In the genomic region with DNA sequence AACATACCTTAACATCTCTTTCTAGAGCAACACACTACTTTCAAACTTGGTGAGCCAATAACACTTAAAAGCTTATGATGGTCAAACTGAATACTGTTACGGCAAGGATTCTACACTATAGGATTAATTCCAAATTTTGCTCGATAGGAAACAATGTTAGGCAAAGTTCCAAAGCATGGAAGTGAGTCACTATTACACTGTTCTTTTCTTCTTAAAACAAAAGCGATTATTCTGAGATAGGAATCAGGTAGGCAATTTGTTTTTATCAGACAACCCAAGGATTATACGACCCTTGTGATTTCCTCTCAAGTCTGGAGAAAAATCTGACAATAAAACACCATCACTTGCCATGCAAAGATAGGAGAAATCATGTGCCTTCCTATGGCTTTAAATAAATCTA, we compare ENCODE assay signal across 23 cellular contexts.
DNase-seq lines count a peak whose midpoint lies in the region; TF ChIP-seq lines count a peak whose summit lies in the region.
"Had no signal": no experiment of that assay in that cellular context is flagged by ENCODE, and none has a peak within 500 bp of the region (broad histone marks: within the 10 kb centered on the region; RNA-seq: fewer than 3 reads in every experiment).

No MANE protein-coding gene starts in this region.

- TF ChIP-seq POLR2A in breast epithelium (IDR thresholded peaks at IDR 0.05) (no peak), adrenal gland (IDR thresholded peaks at IDR 0.05) (no peak)

- H3K4me3 ChIP-seq in breast epithelium, result no peak overlapping the region
- no peak overlapping the region for H3K4me3 ChIP-seq in cardiac fibroblast (replicated peaks in 1 of 2; ENCODE audit: low read depth in 2 of 2, low read length in 2 of 2)
- H3K4me3 ChIP-seq in fibroblast of pulmonary artery (replicated peaks; ENCODE audit: low read depth, low read length), result no peak overlapping the region
- no peak overlapping the region for H3K4me3 ChIP-seq in adrenal gland
- H3K4me3 ChIP-seq: GM23338, HAP-1 had no signal

- H3K36me3 ChIP-seq in breast epithelium (no peaks in the 10 kb centered on the region), adrenal gland (replicated peaks in 1 of 2) (peaks cover 0 to 41% of the 10 kb centered on the region in 2 donors)

- H3K27me3 ChIP-seq in breast epithelium (peaks cover 0 to 35% of the 10 kb centered on the region in 2 donors), adrenal gland (peaks cover 8% of the 10 kb centered on the region)

- peaks cover 88% of the 10 kb centered on the region for H3K36me3 Mint-ChIP-seq in MCF 10A (ENCODE audit: insufficient read depth, unreplicated experiment)

- H3K4me3 Mint-ChIP-seq in MCF 10A (ENCODE audit: unreplicated experiment), result no peak overlapping the region
- H3K4me3 Mint-ChIP-seq: CD8-positive, alpha-beta T cell; GM23338 had no signal

- no peak for TF ChIP-seq CTCF in MCF 10A (IDR thresholded peaks at IDR 0.05; ENCODE audit: unreplicated experiment)
- TF ChIP-seq CTCF in breast epithelium (IDR thresholded peaks at IDR 0.05), result no peak
- TF ChIP-seq CTCF in cardiac fibroblast (IDR thresholded peaks at IDR 0.05; ENCODE audit: low read depth, low read length), result no peak
- TF ChIP-seq CTCF in fibroblast of pulmonary artery (IDR thresholded peaks at IDR 0.05; ENCODE audit: low read length, missing control alignments), result no peak
- TF ChIP-seq CTCF in adrenal gland (IDR thresholded peaks at IDR 0.05), result no peak

- H3K27ac ChIP-seq in breast epithelium (no peak overlapping the region), adrenal gland (no peak overlapping the region)
- H3K27ac ChIP-seq: 22Rv1, HL-60, KMS-11 had no signal

- no TSS peak for BruUV-seq in MCF 10A (replicated peaks; lab: Mats Ljungman, UMichigan)

- WGBS in adrenal gland, 4 donors, result 36 to 41% (median 37%) methylated on average over 4 of the region's 4 CpGs

- H3K27ac Mint-ChIP-seq in MCF 10A (ENCODE audit: low read depth, unreplicated experiment), result no peak overlapping the region
- H3K27ac Mint-ChIP-seq: CD8-positive, alpha-beta T cell; GM23338 had no signal

- CTCF ChIA-PET in MCF 10A (lab: Yijun Ruan, JAX), result no interaction called here

- H3K4me1 Mint-ChIP-seq in MCF 10A (ENCODE audit: insufficient read depth, unreplicated experiment), result no peaks in the 10 kb centered on the region
- H3K4me1 Mint-ChIP-seq: GM23338 had no signal

- POLR2A ChIA-PET in MCF 10A (lab: Yijun Ruan, JAX), result interaction anchor here (0.6 to 1.2 kb wide), 2 partner anchors 29 to 45 kb away, joined by 3 read pairs; no protein-coding TSS in a partner anchor

- no peaks in the 10 kb centered on the region for H3K9me3 ChIP-seq in breast epithelium
- no peaks in the 10 kb centered on the region for H3K9me3 ChIP-seq in adrenal gland (replicated peaks in 1 of 3)
- H3K9me3 ChIP-seq: HAP-1 had no signal

- no peaks in the 10 kb centered on the region for H3K9me3 Mint-ChIP-seq in MCF 10A (ENCODE audit: unreplicated experiment)
- H3K9me3 Mint-ChIP-seq: CD8-positive, alpha-beta T cell; GM23338 had no signal

- DNase-seq in MCF 10A (ENCODE audit: unreplicated experiment) (peak; percentile 9), breast epithelium (ENCODE audit: low spot score in 2 of 2) (no peak), cardiac fibroblast (ENCODE audit: low read depth in 2 of 2) (peak; percentile 25 to 27), fibroblast of pulmonary artery (ENCODE audit: low read depth) (peak; percentile 43), mesenteric fat pad (ENCODE audit: low spot score) (no peak), adrenal gland (no peak), DMS53 (lab: John Stamatoyannopoulos, UW) (no peak), SKM-1 treated with dmso at 0.1 percent for 144 hours (lab: John Stamatoyannopoulos, UW; ENCODE audit: unreplicated experiment) (no peak)
- DNase-seq: C1 segment of cervical spinal cord; CD8-positive, alpha-beta T cell; NCI-H1105; NCI-H2081; NCI-H2171; NCI-H345; NCI-H524 treated with DMSO at 0.1 percent for 48 hours; NCI-H82; OCI-M1; Right ventricle myocardium superior had no signal

- no peaks in the 10 kb centered on the region for H3K4me1 ChIP-seq in breast epithelium
- H3K4me1 ChIP-seq in adrenal gland (replicated peaks in 1 of 2), result no peaks in the 10 kb centered on the region

- peaks cover 49% of the 10 kb centered on the region for H3K27me3 Mint-ChIP-seq in MCF 10A (ENCODE audit: insufficient read depth, unreplicated experiment)

- intact Hi-C loops in MCF 10A (cut with micrococcal nuclease), result no loop called here
- intact Hi-C loops in breast epithelium (cut with DNase I; ENCODE audit: low total_unique reads), result no loop called here
- intact Hi-C loops in adrenal gland (cut with DNase I), result no loop called here

Comparison
In these comparisons a context has a peak if more than half of its experiments do, and no peak if none do; other contexts are left out.
1. DNase-seq: peak in MCF 10A (single experiment), cardiac fibroblast (2 of 2) and fibroblast of pulmonary artery (single experiment); none in breast epithelium (0 of 2), mesenteric fat pad (single experiment), adrenal gland (0 of 7), DMS53 (single experiment) and SKM-1 treated with dmso at 0.1 percent for 144 hours (single experiment).